In the genomic region with DNA sequence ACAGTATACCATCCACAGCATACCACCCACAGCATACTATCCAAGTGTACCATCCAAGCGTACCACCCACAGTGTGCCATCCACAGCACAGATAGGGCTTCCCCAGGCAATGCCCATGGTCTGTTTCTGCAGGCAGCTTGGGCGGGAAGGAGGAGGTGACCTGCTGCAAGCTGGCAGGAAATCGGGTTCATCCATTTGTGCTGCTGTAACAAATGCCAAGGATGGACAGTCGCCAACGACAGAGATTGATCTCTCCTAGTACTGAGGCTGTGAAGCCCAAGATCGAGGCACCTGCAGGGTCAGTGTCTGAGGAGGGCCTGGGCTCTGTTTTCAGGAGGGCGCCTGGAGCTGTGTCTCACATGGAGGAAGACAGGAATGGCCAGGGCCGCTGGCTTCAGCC, we compare ENCODE assay signal across 25 cellular contexts.
"Had no signal": no experiment of that assay in that cellular context is flagged by ENCODE, and none has a peak within 500 bp of the region (broad histone marks: within the 10 kb centered on the region; RNA-seq: fewer than 3 reads in every experiment).

No MANE protein-coding gene starts in this region.

- H3K79me2 ChIP-seq: hepatocyte had no signal

- H3K9me3 ChIP-seq: adrenal gland, body of pancreas, gastroesophageal sphincter, right atrium auricular region, tibial nerve had no signal

- H3K27ac ChIP-seq: adrenal gland, body of pancreas, gastroesophageal sphincter, hepatocyte, right atrium auricular region, tibial nerve had no signal

- H3K4me1 ChIP-seq: adrenal gland, body of pancreas, gastroesophageal sphincter, right atrium auricular region had no signal

- H3K27me3 ChIP-seq: adrenal gland, body of pancreas, hepatocyte, right atrium auricular region, tibial nerve had no signal

- FAIRE-seq: keratinocyte had no signal

- DNase-seq: activated CD4-positive, alpha-beta T cell treated with anti-CD3 and anti-CD28 coated beads for 48 hours; activated CD4-positive, alpha-beta T cell treated with anti-CD3 and anti-CD28 coated beads, Interleukin-2, amount 50 U/mL, for 48 hours; activated CD8-positive, alpha-beta memory T cell treated with anti-CD3 and anti-CD28 coated beads for 24 hours; activated effector memory CD4-positive, alpha-beta T cell treated with Interleukin-2 at 50 U/mL for 16 hours; activated naive CD4-positive, alpha-beta T cell treated with anti-CD3 and anti-CD28 coated beads for 36 hours; activated naive CD8-positive, alpha-beta T cell treated with anti-CD3 and anti-CD28 coated beads for 36 hours; adrenal gland; aorta; body of pancreas; cerebellar nuclear complex; cortex of kidney; effector memory CD8-positive, alpha-beta T cell; erythroblast; left cardiac atrium; left ventricle myocardium superior; naive B cell; occipital lobe; stimulated activated CD4-positive, alpha-beta T cell treated with anti-CD3 and anti-CD28 coated beads, Interleukin-2, amount 100 ng/mL, for 48 hours; stimulated activated naive CD4-positive, alpha-beta T cell treated with Interleukin-2 at 50 U/mL for 16 hours; T-cell had no signal

- H3K4me3 ChIP-seq: adrenal gland, body of pancreas, gastroesophageal sphincter, hepatocyte, right atrium auricular region, tibial nerve had no signal

- H2AFZ ChIP-seq: hepatocyte had no signal

- H3K36me3 ChIP-seq: adrenal gland, gastroesophageal sphincter, right atrium auricular region, tibial nerve had no signal
